17 cellular contexts compared by ENCODE assay signal in genomic region chr19:9789066-9789465, GRCh38. TPM values are rescaled to one million over a fixed set of nuclear protein-coding genes. Genes with fewer than 3 reads are reported as not detected.
DNase-seq lines count a peak whose midpoint lies in the region; FAIRE-seq and TF ChIP-seq lines count a peak whose summit lies in the region.
"Had no signal": no experiment of that assay in that cellular context is flagged by ENCODE, and none has a peak within 500 bp of the region (broad histone marks: within the 10 kb centered on the region; RNA-seq: fewer than 3 reads in every experiment).

No MANE protein-coding gene starts in this region.

- H3K27ac Mint-ChIP-seq in Caco-2 (ENCODE audit: unreplicated experiment) (peak overlapping the region; percentile 65), neural progenitor cell (peak overlapping the region; percentile 43)
- H3K27ac Mint-ChIP-seq: activated B cell treated with CpG ODN at 0.5 μM for 24 hours; stimulated activated memory B cell treated with anti-CD40 and anti-IgM and Interleukin-4, amounts not matched to agents 10 μg/mL and 1 μg/mL and 100 μg/mL, for 72 hours had no signal

- H3K4me1 ChIP-seq in Caco-2 = peaks cover 14% of the 10 kb centered on the region
- H3K4me1 ChIP-seq in H1 (replicated peaks in 1 of 4; ENCODE audit: control insufficient read depth in 3 of 4, insufficient read depth in 4 of 4, low read length in 3 of 4) = peaks cover 0 to 15% (median 2%) of the 10 kb centered on the region in 4 experiments
- peaks cover 21% of the 10 kb centered on the region for H3K4me1 ChIP-seq in neural progenitor cell
- peaks cover 6 to 49% (median 33%) of the 10 kb centered on the region in 4 donors for H3K4me1 ChIP-seq in stomach

- TF ChIP-seq RAD21 in H1 (IDR thresholded peaks at IDR 0.05 in 1 of 2, conservative IDR thresholded peaks at IDR 0.05 in 1 of 2; ENCODE audit: low read depth in 2 of 2, low read length in 2 of 2) = no peak

- peaks cover 54% of the 10 kb centered on the region for H3F3A ChIP-seq in neural progenitor cell (ENCODE audit: low read depth)

- H3K79me1 ChIP-seq in H1 (ENCODE audit: low read depth, low read length) = 0 out of 2 replicates have a peak, but pooled peaks cover 2% of the 10 kb centered on the region

- H3K79me2 ChIP-seq in H1 (ENCODE audit: control insufficient read depth in 1 of 2, insufficient read depth in 2 of 2, low read length in 2 of 2) (peaks cover 0 to 9% of the 10 kb centered on the region in 2 experiments; a peak in 3 of 4 replicates), neural progenitor cell (ENCODE audit: low read depth) (no peaks in the 10 kb centered on the region)

- no peak overlapping the region for H4K5ac ChIP-seq in H1 (ENCODE audit: insufficient read length, low read depth, low read length)

- CTCF ChIA-PET in Caco-2 (lab: Charles Lee) (no interaction called here), H1 (lab: Charles Lee; ENCODE audit: partially characterized antibody) (interaction anchor here (0.6 to 1.8 kb wide), 5 partner anchors 152 to 477 kb away, joined by 3 to 7 read pairs (median 3); partner anchors contain the start of gene ZNF121)

- no peak overlapping the region for H3K56ac ChIP-seq in H1 (replicated peaks; ENCODE audit: insufficient read length, low read depth, low read length)

- TF ChIP-seq CTCF in Caco-2 (IDR thresholded peaks at IDR 0.05; ENCODE audit: insufficient read depth in 1 of 2, low read depth in 1 of 2, low read length in 1 of 2, severe bottlenecking in 1 of 2, unreplicated experiment in 1 of 2) (no peak), H1 (IDR thresholded peaks at IDR 0.05; ENCODE audit: control extremely low read depth in 1 of 3, insufficient read depth in 1 of 3, low read depth in 1 of 3, low read length in 3 of 3) (no peak), neural progenitor cell (IDR thresholded peaks at IDR 0.05) (no peak), stomach (IDR thresholded peaks at IDR 0.05) (no peak)

- H3K9me3 Mint-ChIP-seq in Caco-2 (ENCODE audit: unreplicated experiment) = no peaks in the 10 kb centered on the region
- no peaks in the 10 kb centered on the region for H3K9me3 Mint-ChIP-seq in neural progenitor cell
- H3K9me3 Mint-ChIP-seq: activated B cell treated with CpG ODN at 0.5 μM for 24 hours; stimulated activated memory B cell treated with anti-CD40 and anti-IgM and Interleukin-4, amounts not matched to agents 10 μg/mL and 1 μg/mL and 100 μg/mL, for 72 hours had no signal

- no peak overlapping the region for H2BK5ac ChIP-seq in H1 (ENCODE audit: low read depth, low read length)

- H3K4me2 ChIP-seq in H1 (ENCODE audit: insufficient read depth in 1 of 2, low read depth in 2 of 2, low read length in 2 of 2) = no peak overlapping the region; a peak in 1 of 4 replicates
- H3K4me2 ChIP-seq in neural progenitor cell = no peak overlapping the region

- H3K4me3 Mint-ChIP-seq in Caco-2 (ENCODE audit: unreplicated experiment) (peak overlapping the region; percentile 10), neural progenitor cell (peak overlapping the region; percentile 64)
- H3K4me3 Mint-ChIP-seq: activated B cell treated with CpG ODN at 0.5 μM for 24 hours; stimulated activated memory B cell treated with anti-CD40 and anti-IgM and Interleukin-4, amounts not matched to agents 10 μg/mL and 1 μg/mL and 100 μg/mL, for 72 hours had no signal

- no peaks in the 10 kb centered on the region for H3K27me3 Mint-ChIP-seq in Caco-2 (ENCODE audit: insufficient read depth, unreplicated experiment)
- H3K27me3 Mint-ChIP-seq in neural progenitor cell (ENCODE audit: insufficient read depth, low read depth) = peaks cover 5% of the 10 kb centered on the region
- H3K27me3 Mint-ChIP-seq: activated B cell treated with CpG ODN at 0.5 μM for 24 hours; stimulated activated memory B cell treated with anti-CD40 and anti-IgM and Interleukin-4, amounts not matched to agents 10 μg/mL and 1 μg/mL and 100 μg/mL, for 72 hours had no signal

- no peak overlapping the region for H3K23ac ChIP-seq in H1 (ENCODE audit: insufficient read length)

- peak overlapping the region; percentile 62; the same call in 1 of the 2 replicates for H4K8ac ChIP-seq in H1 (ENCODE audit: extremely low read depth, insufficient read depth, low read length)

- H3K14ac ChIP-seq in H1 (ENCODE audit: insufficient read length) = no peak overlapping the region

- POLR2A ChIA-PET in Caco-2 (lab: Charles Lee) = no interaction called here
- POLR2A ChIA-PET in H1 (lab: Charles Lee; ENCODE audit: partially characterized antibody) = interaction anchor here (0.9 to 1.6 kb wide), 2 partner anchors 145 to 207 kb away, joined by 3 to 6 read pairs; no protein-coding TSS in a partner anchor

- no peak overlapping the region for H3K18ac ChIP-seq in H1 (ENCODE audit: extremely low read depth, low read length)

- H3K36me3 ChIP-seq in Caco-2 (ENCODE audit: control insufficient read depth, insufficient read depth, low read length) = no peaks in the 10 kb centered on the region; the same call in 1 of the 2 replicates
- H3K36me3 ChIP-seq in H1 (ENCODE audit: control insufficient read depth in 2 of 4, insufficient read depth in 4 of 4, low read length in 3 of 4) = no peaks in the 10 kb centered on the region
- no peaks in the 10 kb centered on the region for H3K36me3 ChIP-seq in neural progenitor cell
- no peaks in the 10 kb centered on the region for H3K36me3 ChIP-seq in stomach
- H3K36me3 ChIP-seq: colonic mucosa, pancreas, spleen had no signal

- TF ChIP-seq EP300 in H1 (IDR thresholded peaks at IDR 0.05; ENCODE audit: borderline replicate concordance in 1 of 2, low read depth in 2 of 2, low read length in 2 of 2) (no peak), stomach (IDR thresholded peaks at IDR 0.05) (no peak)

- H2BK20ac ChIP-seq in H1 (ENCODE audit: low read length) = no peak overlapping the region

- intact Hi-C loops in Caco-2 (cut with micrococcal nuclease; ENCODE audit: unreplicated experiment) (no loop called here), stomach (cut with DNase I; ENCODE audit: low total_unique reads) (no loop called here)

- no peak for FAIRE-seq in H1 (lab: Jason Lieb, UNC)
- FAIRE-seq: astrocyte, G401.6, GM12891, pancreas had no signal

- no peak overlapping the region for H2BK12ac ChIP-seq in H1 (ENCODE audit: low read depth, low read length)

- no peak overlapping the region for H3K9ac ChIP-seq in H1 (replicated peaks in 1 of 4; ENCODE audit: extremely low read depth in 1 of 4, low read depth in 3 of 4, low read length in 3 of 4)
- no peak overlapping the region for H3K9ac ChIP-seq in neural progenitor cell

- H2AFZ ChIP-seq in H1 (ENCODE audit: low read length) = no peak overlapping the region; the same call in 1 of the 2 replicates
- H2AFZ ChIP-seq in neural progenitor cell (replicated peaks) = no peak overlapping the region

- H4K20me1 ChIP-seq in H1 (replicated peaks in 1 of 2; ENCODE audit: control insufficient read depth in 1 of 2, insufficient read depth in 2 of 2, low read length in 2 of 2) (no peaks in the 10 kb centered on the region), neural progenitor cell (ENCODE audit: low read depth) (no peaks in the 10 kb centered on the region)

- H3K36me3 Mint-ChIP-seq in Caco-2 (ENCODE audit: insufficient read depth, unreplicated experiment) (peaks cover 24% of the 10 kb centered on the region), neural progenitor cell (no peaks in the 10 kb centered on the region)
- H3K36me3 Mint-ChIP-seq: stimulated activated memory B cell treated with anti-CD40 and anti-IgM and Interleukin-4, amounts not matched to agents 10 μg/mL and 1 μg/mL and 100 μg/mL, for 72 hours had no signal

- no peaks in the 10 kb centered on the region for H3K9me3 ChIP-seq in Caco-2
- no peaks in the 10 kb centered on the region for H3K9me3 ChIP-seq in H1 (ENCODE audit: insufficient read depth in 2 of 2, low read depth in 1 of 2, low read length in 1 of 2)
- no peaks in the 10 kb centered on the region for H3K9me3 ChIP-seq in neural progenitor cell (ENCODE audit: low read depth)
- no peaks in the 10 kb centered on the region for H3K9me3 ChIP-seq in stomach
- H3K9me3 ChIP-seq: colonic mucosa, mucosa of descending colon, pancreas, spleen had no signal

- H2AK5ac ChIP-seq in H1 (ENCODE audit: low read depth, low read length) = no peak overlapping the region

- H3K27ac ChIP-seq in H1 (ENCODE audit: low read depth, low read length) (no peak overlapping the region), neural progenitor cell (no peak overlapping the region), stomach (peak overlapping the region in 2 of 5 donors; percentile 11 to 95)
- H3K27ac ChIP-seq: colonic mucosa, pancreas, spleen had no signal

- 93% methylated on average over 10 of the region's 11 CpGs; no CpG with 5 or more reads in 1 of the 2 experiments for WGBS in H1 (ENCODE audit: extremely low coverage in 1 of 2, insufficient coverage in 1 of 2, insufficient read length in 1 of 2, insufficient replicate concordance in 2 of 2, low coverage in 1 of 2, low lambda C conversion rate in 2 of 2, missing lambda C conversion rate in 1 of 2), 2 experiments
- WGBS in stomach, 5 donors = 62 to 68% (median 64%) methylated on average over 11 of the region's 11 CpGs

- no peaks in the 10 kb centered on the region for H3K27me3 ChIP-seq in Caco-2 (replicated peaks; ENCODE audit: control insufficient read depth, insufficient read depth, low read length)
- no peaks in the 10 kb centered on the region for H3K27me3 ChIP-seq in H1 (replicated peaks in 1 of 4; ENCODE audit: control insufficient read depth in 3 of 4, extremely low read depth in 1 of 4, insufficient read depth in 3 of 4, low read length in 3 of 4)
- peaks cover 5% of the 10 kb centered on the region for H3K27me3 ChIP-seq in neural progenitor cell
- H3K27me3 ChIP-seq in stomach = no peaks in the 10 kb centered on the region
- H3K27me3 ChIP-seq: colonic mucosa, pancreas, spleen had no signal

- DNase-seq in Caco-2 (no peak), H1 (ENCODE audit: low read depth in 1 of 2, low spot score in 2 of 2) (no peak), neural progenitor cell (ENCODE audit: low spot score) (no peak), HK-2 (ENCODE audit: unreplicated experiment) (no peak), germinal center (ENCODE audit: low spot score) (no peak), stomach (no peak)
- DNase-seq: activated B cell treated with CpG ODN at 0.5 μM for 24 hours, activated gamma-delta T cell, colonic mucosa, NCI-H446, spleen had no signal

- no peak overlapping the region for H3K4me3 ChIP-seq in Caco-2 (ENCODE audit: low read depth, low read length)
- no peak overlapping the region for H3K4me3 ChIP-seq in H1 (ENCODE audit: extremely low read depth in 1 of 4, insufficient read depth in 2 of 4, low read depth in 3 of 4, low read length in 4 of 4)
- no peak overlapping the region for H3K4me3 ChIP-seq in neural progenitor cell
- no peak overlapping the region for H3K4me3 ChIP-seq in stomach
- H3K4me3 ChIP-seq: colonic mucosa, mucosa of descending colon, pancreas, spleen had no signal

- no peak overlapping the region for H4K91ac ChIP-seq in H1 (replicated peaks; ENCODE audit: insufficient read length, low read length)

- H3K23me2 ChIP-seq in H1 (ENCODE audit: low read depth, low read length) = peaks cover 11% of the 10 kb centered on the region; the same call in 1 of the 2 replicates

- no TSS peak for BruUV-seq in Caco-2 (replicated peaks; lab: Mats Ljungman, UMichigan)

- H3K4me1 Mint-ChIP-seq in Caco-2 (ENCODE audit: low read depth, unreplicated experiment) (peaks cover 17% of the 10 kb centered on the region), neural progenitor cell (peaks cover 30% of the 10 kb centered on the region)

- TF ChIP-seq POLR2A in H1 (IDR thresholded peaks at IDR 0.05; ENCODE audit: control extremely low read depth in 1 of 2, low read depth in 2 of 2, low read length in 2 of 2) = no peak
- no peak for TF ChIP-seq POLR2A in stomach (IDR thresholded peaks at IDR 0.05)

- H2BK15ac ChIP-seq in H1 (ENCODE audit: low read length) = no peak overlapping the region

- no peak overlapping the region for H2BK120ac ChIP-seq in H1 (replicated peaks; ENCODE audit: low read depth, low read length)

- H3K4ac ChIP-seq in H1 (replicated peaks; ENCODE audit: insufficient read length, low read depth, low read length) = no peak overlapping the region

RNA-seq across cellular contexts. Expression of gene ZNF846, which starts 20.5 kb away (rescaled TPM):
- total RNA-seq in Caco-2 (2022) = 5.3 and 6.2 TPM in 2 replicates
- total RNA-seq in H1 (2021; fragmentation: NEBNext Ultra II Directional; extraction: Animal tissue kit (Norgen Biotek cat#: 25700)) = 9.0 and 9.2 TPM in 2 replicates
- polyA plus RNA-seq in H1 (2011; rRNA removed) = 4.5 and 4.8 TPM in 2 replicates
- 6.3 TPM for polyA plus RNA-seq in H1 (2011; cell fraction: cytosol; rRNA removed)
- polyA plus RNA-seq in H1 (2011; cell fraction: nucleus; rRNA removed) = 5.4 TPM
- polyA plus RNA-seq in H1 (2012, experiment 1 of 2) = 7.1 to 8.6 TPM (median 7.4 TPM) in 4 replicates
- 2.9 TPM for polyA plus RNA-seq in H1 (2012, experiment 2 of 2)
- 7.0 TPM for polyA plus RNA-seq in H1 (2013, experiment 1 of 2)
- 5.5 TPM for polyA plus RNA-seq in H1 (2013, experiment 2 of 2)
- polyA minus RNA-seq in H1 (2011; rRNA and poly(A)+ RNA removed) = 10.3 and 12.6 TPM in 2 replicates
- polyA minus RNA-seq in H1 (2011; cell fraction: cytosol; rRNA and poly(A)+ RNA removed) = 2.7 TPM
- 9.8 TPM for polyA minus RNA-seq in H1 (2011; cell fraction: nucleus; rRNA and poly(A)+ RNA removed)
- total RNA-seq in neural progenitor cell (ENCODE audit: low replicate concordance) = 13.1 and 18.0 TPM in 2 replicates
- total RNA-seq in stomach = 10 to 100 TPM in 2 of 5 donors, 1 to 10 TPM in 3; 1.3 to 22.4 (median 5.8) TPM
- polyA plus RNA-seq in stomach = 1 to 10 TPM; 6.0 to 7.5 (median 6.9) TPM

RNA-seq across cellular contexts. Expression of gene FBXL12, which starts 29.8 kb away (rescaled TPM):
- total RNA-seq in Caco-2 (2022) (37.6 and 39.9 TPM in 2 replicates), neural progenitor cell (ENCODE audit: low replicate concordance) (9.9 and 27.3 TPM in 2 replicates), stomach (100 to 1,000 TPM in 1 of 5 donors, 10 to 100 TPM in 4; 11.1 to 185 (median 29.0) TPM)
- total RNA-seq in H1 (2021; fragmentation: NEBNext Ultra II Directional; extraction: Animal tissue kit (Norgen Biotek cat#: 25700)) = 24.6 and 26.7 TPM in 2 replicates
- polyA plus RNA-seq in H1 (2011; rRNA removed) (62.3 and 89.1 TPM in 2 replicates), stomach (10 to 100 TPM; 12.3 to 18.3 (median 17.4) TPM)
- 56.8 TPM for polyA plus RNA-seq in H1 (2011; cell fraction: cytosol; rRNA removed)
- polyA plus RNA-seq in H1 (2011; cell fraction: nucleus; rRNA removed) = 59.7 TPM
- 24.8 to 33.5 TPM (median 30.6 TPM) in 4 replicates for polyA plus RNA-seq in H1 (2012, experiment 1 of 2)
- polyA plus RNA-seq in H1 (2012, experiment 2 of 2) = 29.7 TPM
- polyA plus RNA-seq in H1 (2013, experiment 1 of 2) = 25.9 TPM
- polyA plus RNA-seq in H1 (2013, experiment 2 of 2) = 25.4 TPM
- polyA minus RNA-seq in H1 (2011; rRNA and poly(A)+ RNA removed) = 11.2 and 13.5 TPM in 2 replicates
- 12.6 TPM for polyA minus RNA-seq in H1 (2011; cell fraction: cytosol; rRNA and poly(A)+ RNA removed)
- 20.7 TPM for polyA minus RNA-seq in H1 (2011; cell fraction: nucleus; rRNA and poly(A)+ RNA removed)

RNA-seq across cellular contexts. Expression of gene UBL5, which starts 38.7 kb away (rescaled TPM):
- total RNA-seq in Caco-2 (2022) (345 and 359 TPM in 2 replicates), neural progenitor cell (ENCODE audit: low replicate concordance) (628 and 652 TPM in 2 replicates), stomach (100 to 1,000 TPM in 3 of 5 donors, 10 to 100 TPM in 2; 11.3 to 213 (median 124) TPM)
- 384 and 416 TPM in 2 replicates for total RNA-seq in H1 (2021; fragmentation: NEBNext Ultra II Directional; extraction: Animal tissue kit (Norgen Biotek cat#: 25700))
- polyA plus RNA-seq in H1 (2011; rRNA removed) (1,137 and 1,209 TPM in 2 replicates), stomach (100 to 1,000 TPM; 864 to 962 (median 934) TPM)
- polyA plus RNA-seq in H1 (2011; cell fraction: cytosol; rRNA removed) = 1,381 TPM
- polyA plus RNA-seq in H1 (2011; cell fraction: nucleus; rRNA removed) = 379 TPM
- polyA plus RNA-seq in H1 (2012, experiment 1 of 2) = 570 to 950 TPM (median 731 TPM) in 4 replicates
- polyA plus RNA-seq in H1 (2012, experiment 2 of 2) = 3,120 TPM
- polyA plus RNA-seq in H1 (2013, experiment 1 of 2) = 427 TPM
- polyA plus RNA-seq in H1 (2013, experiment 2 of 2) = 439 TPM
- polyA minus RNA-seq in H1 (2011; rRNA and poly(A)+ RNA removed) = 103 and 118 TPM in 2 replicates
- polyA minus RNA-seq in H1 (2011; cell fraction: cytosol; rRNA and poly(A)+ RNA removed) = 80.6 TPM
- polyA minus RNA-seq in H1 (2011; cell fraction: nucleus; rRNA and poly(A)+ RNA removed) = 77.9 TPM

RNA-seq across cellular contexts. Expression of gene PIN1, which starts 46.1 kb away (rescaled TPM):
- total RNA-seq in Caco-2 (2022) = 63.3 and 65.3 TPM in 2 replicates
- total RNA-seq in H1 (2021; fragmentation: NEBNext Ultra II Directional; extraction: Animal tissue kit (Norgen Biotek cat#: 25700)) = 78.3 and 88.0 TPM in 2 replicates
- 90.8 and 124 TPM in 2 replicates for polyA plus RNA-seq in H1 (2011; rRNA removed)
- 145 TPM for polyA plus RNA-seq in H1 (2011; cell fraction: cytosol; rRNA removed)
- polyA plus RNA-seq in H1 (2011; cell fraction: nucleus; rRNA removed) = 106 TPM
- polyA plus RNA-seq in H1 (2012, experiment 1 of 2) = 53.3 to 94.4 TPM (median 91.8 TPM) in 4 replicates
- polyA plus RNA-seq in H1 (2012, experiment 2 of 2) = 98.1 TPM
- polyA plus RNA-seq in H1 (2013, experiment 1 of 2) = 64.9 TPM
- 61.6 TPM for polyA plus RNA-seq in H1 (2013, experiment 2 of 2)
- polyA minus RNA-seq in H1 (2011; rRNA and poly(A)+ RNA removed) = 16.1 and 18.6 TPM in 2 replicates
- polyA minus RNA-seq in H1 (2011; cell fraction: cytosol; rRNA and poly(A)+ RNA removed) = 40.0 TPM
- polyA minus RNA-seq in H1 (2011; cell fraction: nucleus; rRNA and poly(A)+ RNA removed) = 29.8 TPM
- 43.4 and 141 TPM in 2 replicates for total RNA-seq in neural progenitor cell (ENCODE audit: low replicate concordance)
- total RNA-seq in stomach = 100 to 1,000 TPM in 1 of 5 donors, 10 to 100 TPM in 4; 24.2 to 101 (median 41.1) TPM
- 100 to 1,000 TPM in 1 of 3 donors, 10 to 100 TPM in 2; 94.1 to 105 (median 96.6) TPM for polyA plus RNA-seq in stomach
